29 cellular contexts compared by ENCODE assay signal in the genomic region with DNA sequence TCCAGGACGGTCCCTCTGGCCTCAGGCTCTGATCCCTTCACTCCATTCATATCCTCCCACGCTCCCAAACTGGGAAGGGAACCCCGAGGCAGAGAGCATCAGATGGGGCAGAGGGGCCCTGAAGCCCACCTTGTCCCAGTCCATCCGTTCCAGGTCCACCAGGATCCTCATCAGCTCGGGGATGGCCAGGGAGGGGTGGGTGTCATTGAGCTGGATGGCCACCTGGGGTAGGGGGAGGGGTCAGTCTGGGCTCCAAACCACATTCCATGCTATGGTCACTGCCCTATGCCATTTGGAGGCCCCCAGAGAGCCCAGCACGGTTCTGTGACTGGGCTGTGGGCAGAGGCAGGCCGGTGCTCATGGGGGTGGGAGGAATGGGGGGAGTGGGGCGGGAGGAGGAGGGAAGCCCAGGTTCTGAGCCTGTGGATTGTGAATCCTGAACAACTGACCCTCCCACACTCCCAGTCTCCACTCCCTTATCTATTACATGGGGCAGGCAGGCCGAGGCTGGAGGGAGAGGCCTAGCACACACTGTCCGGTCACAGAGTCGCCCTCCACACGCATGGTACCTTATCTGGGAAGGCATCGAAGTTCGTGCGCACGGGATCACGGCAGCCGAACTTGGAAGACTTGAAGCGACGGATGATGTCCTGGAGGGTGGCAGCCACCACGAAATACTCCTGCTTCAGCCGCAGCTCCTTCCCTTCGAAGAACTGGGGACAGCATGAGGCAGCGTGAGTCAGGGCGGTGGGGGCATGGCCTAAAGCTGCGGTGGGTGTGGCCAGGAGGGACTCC. TPM values are rescaled to one million over a fixed set of nuclear protein-coding genes. Genes with fewer than 3 reads are reported as not detected.
DNase-seq lines count a peak whose midpoint lies in the region; ATAC-seq and TF ChIP-seq lines count a peak whose summit lies in the region.
"Had no signal": no experiment of that assay in that cellular context is flagged by ENCODE, and none has a peak within 500 bp of the region (broad histone marks: within the 10 kb centered on the region; RNA-seq: fewer than 3 reads in every experiment).

No MANE protein-coding gene starts in this region.

- H3K14ac ChIP-seq in trophoblast cell (ENCODE audit: low read length) = no peak overlapping the region

- no peak overlapping the region for H2AK5ac ChIP-seq in mesendoderm (ENCODE audit: low read length)
- H2AK5ac ChIP-seq in trophoblast cell (ENCODE audit: low read length) = no peak overlapping the region

- no peaks in the 10 kb centered on the region for H3K27me3 ChIP-seq in mesendoderm (ENCODE audit: insufficient read depth, low read length, poor library complexity)
- no peaks in the 10 kb centered on the region for H3K27me3 ChIP-seq in trophoblast cell (ENCODE audit: insufficient read depth, low read length)
- no peaks in the 10 kb centered on the region for H3K27me3 ChIP-seq in endodermal cell (ENCODE audit: control insufficient read depth, insufficient read depth, low read length, poor library complexity, severe bottlenecking)
- H3K27me3 ChIP-seq: brain microvascular endothelial cell, dorsolateral prefrontal cortex had no signal

- H4K8ac ChIP-seq in mesendoderm (ENCODE audit: low read depth, low read length) = no peak overlapping the region
- H4K8ac ChIP-seq in trophoblast cell (ENCODE audit: low read depth, low read length) = no peak overlapping the region

- DNase-seq in activated T-cell treated with anti-CD3 and anti-CD28 coated beads, Interleukin-2, amount 50 U/mL, for 24 hours = no peak
- no peak for DNase-seq in activated T-cell treated with anti-CD3 and anti-CD28 coated beads, Interleukin-2, amount 50 U/mL, for 48 hours
- DNase-seq in chondrocyte (ENCODE audit: low spot score) (peak; percentile 75), mesendoderm (no peak), RWPE1 (ENCODE audit: low spot score) (no peak), trophoblast cell (no peak), endodermal cell (no peak)
- DNase-seq in stimulated activated effector memory CD8-positive, alpha-beta T cell treated with anti-CD3 and anti-CD28 coated beads, Interleukin-12 subunit alpha, Interleukin-12 subunit beta, amount 100 ng/mL, for 72 hours (ENCODE audit: low spot score in 2 of 2) = no peak
- DNase-seq: 8988T; activated CD4-positive, alpha-beta T cell treated with anti-CD3 and anti-CD28 coated beads, Interleukin-2, amount 50 U/mL, for 4 hours; activated CD4-positive, CD25-positive, alpha-beta regulatory T cell; activated naive CD4-positive, alpha-beta T cell treated with anti-CD3 and anti-CD28 coated beads for 36 hours; amniotic stem cell; brain microvascular endothelial cell; CD4-positive, CD25-positive, alpha-beta regulatory T cell; DMS79 treated with DMSO at 0.1 percent for 48 hours; GDM1; IMR-90; MV-4-11; naive thymus-derived CD4-positive, alpha-beta T cell; NCI-H1694; NCI-H446 treated with DMSO at 0.1 percent for 48 hours; RPMI8226; stimulated activated naive B cell treated with anti-CD40 and anti-IgM and Interleukin-4, amounts not matched to agents 10 μg/mL and 1 μg/mL and 100 μg/mL, for 72 hours had no signal

- H3K23ac ChIP-seq in mesendoderm (ENCODE audit: low read length) (no peak overlapping the region), trophoblast cell (ENCODE audit: low read length) (no peak overlapping the region)

- no peaks in the 10 kb centered on the region for H3K27me3 Mint-ChIP-seq in activated T-cell treated with anti-CD3 and anti-CD28 coated beads, Interleukin-2, amount 50 U/mL, for 24 hours
- no peaks in the 10 kb centered on the region for H3K27me3 Mint-ChIP-seq in chondrocyte (ENCODE audit: low read depth)
- H3K27me3 Mint-ChIP-seq in endodermal cell (ENCODE audit: insufficient read depth) = no peaks in the 10 kb centered on the region
- H3K27me3 Mint-ChIP-seq: CD4-positive, CD25-positive, alpha-beta regulatory T cell; naive thymus-derived CD4-positive, alpha-beta T cell; stimulated activated naive B cell treated with anti-CD40 and anti-IgM and Interleukin-4, amounts not matched to agents 10 μg/mL and 1 μg/mL and 100 μg/mL, for 72 hours had no signal

- H3K18ac ChIP-seq in mesendoderm (ENCODE audit: low read length) = no peak overlapping the region
- H3K18ac ChIP-seq in trophoblast cell (ENCODE audit: low read length) = no peak overlapping the region

- H3K4me1 ChIP-seq in mesendoderm (ENCODE audit: control insufficient read depth, low read depth, low read length) = no peaks in the 10 kb centered on the region
- peaks cover 2 to 3% of the 10 kb centered on the region in 2 experiments for H3K4me1 ChIP-seq in trophoblast cell (ENCODE audit: control insufficient read depth in 1 of 2, insufficient read depth in 2 of 2, low read length in 2 of 2)
- no peaks in the 10 kb centered on the region for H3K4me1 ChIP-seq in endodermal cell (ENCODE audit: control insufficient read depth, insufficient read depth, low read length)
- H3K4me1 ChIP-seq: prostate gland had no signal

- no peak overlapping the region for H2BK12ac ChIP-seq in trophoblast cell (ENCODE audit: low read length)

- H2BK120ac ChIP-seq in mesendoderm (ENCODE audit: low read depth, low read length) (no peak overlapping the region), trophoblast cell (ENCODE audit: insufficient read depth, low read length, poor library complexity) (no peak overlapping the region)

- CTCF ChIA-PET in RWPE1 (lab: Yijun Ruan, JAX) = interaction anchor here (0.7 to 1.4 kb wide), 2 partner anchors 11 to 29 kb away, joined by 4 to 5 read pairs; a partner anchor contains a TSS

- no peaks in the 10 kb centered on the region for H3K9me3 Mint-ChIP-seq in activated T-cell treated with anti-CD3 and anti-CD28 coated beads, Interleukin-2, amount 50 U/mL, for 24 hours
- H3K9me3 Mint-ChIP-seq in chondrocyte (ENCODE audit: low read depth) (no peaks in the 10 kb centered on the region), endodermal cell (no peaks in the 10 kb centered on the region)
- no peaks in the 10 kb centered on the region for H3K9me3 Mint-ChIP-seq in stimulated activated effector memory CD8-positive, alpha-beta T cell treated with anti-CD3 and anti-CD28 coated beads, Interleukin-12 subunit alpha, Interleukin-12 subunit beta, amount 100 ng/mL, for 72 hours
- H3K9me3 Mint-ChIP-seq: activated naive CD4-positive, alpha-beta T cell treated with anti-CD3 and anti-CD28 coated beads for 36 hours; activated T-helper 1 cell treated with anti-CD3 and anti-CD28 coated beads, Interleukin-12 subunit alpha, Interleukin-12 subunit beta, Interleukin-2, Interleukin-4 antibody, amounts not matched to agents 30 ng/mL and 10 ng/mL and 1 ng/mL, durations not matched to agents 14 hours and 24 hours and 36 hours; naive thymus-derived CD4-positive, alpha-beta T cell; stimulated activated naive B cell treated with anti-CD40 and anti-IgM and Interleukin-4, amounts not matched to agents 10 μg/mL and 1 μg/mL and 100 μg/mL, for 72 hours; T-helper 1 cell treated with Interleukin-12 subunit alpha and Interleukin-12 subunit beta and Interleukin-4 antibody, amounts not matched to agents 30 μg/mL and 1 μg/mL, for 36 hours had no signal

- H3K9me3 ChIP-seq in trophoblast cell (ENCODE audit: insufficient read depth, low read depth, low read length) = no peaks in the 10 kb centered on the region
- no peaks in the 10 kb centered on the region for H3K9me3 ChIP-seq in endodermal cell (ENCODE audit: control insufficient read depth, low read length)
- H3K9me3 ChIP-seq: prostate gland had no signal

- ATAC-seq in stimulated activated effector memory CD8-positive, alpha-beta T cell treated with anti-CD3 and anti-CD28 coated beads, Interleukin-12 subunit alpha, Interleukin-12 subunit beta, amount 100 ng/mL, for 72 hours = no peak
- ATAC-seq: naive thymus-derived CD4-positive, alpha-beta T cell; stimulated activated naive B cell treated with anti-CD40 and anti-IgM and Interleukin-4, amounts not matched to agents 10 μg/mL and 1 μg/mL and 100 μg/mL, for 72 hours had no signal

- no CpG with 5 or more reads among the region's 26 CpGs for WGBS in mesendoderm (ENCODE audit: extremely low coverage, insufficient coverage, low lambda C conversion rate)
- no CpG with 5 or more reads among the region's 26 CpGs for WGBS in trophoblast cell (ENCODE audit: extremely low coverage, insufficient coverage, insufficient read length)
- WGBS in endodermal cell (ENCODE audit: insufficient coverage in 1 of 2, insufficient read length in 1 of 2), 2 experiments = 90 to 91% methylated on average over 14 to 24 of the region's 26 CpGs

- no peaks in the 10 kb centered on the region for H3K79me1 ChIP-seq in mesendoderm (ENCODE audit: low read length)
- no peaks in the 10 kb centered on the region for H3K79me1 ChIP-seq in trophoblast cell (ENCODE audit: low read length)

- H3K4ac ChIP-seq in mesendoderm (ENCODE audit: low read depth, low read length) (no peak overlapping the region), trophoblast cell (ENCODE audit: low read depth, low read length) (no peak overlapping the region)

- H2BK15ac ChIP-seq in mesendoderm (replicated peaks; ENCODE audit: low read depth) = no peak overlapping the region

- H3K27ac Mint-ChIP-seq in activated T-cell treated with anti-CD3 and anti-CD28 coated beads, Interleukin-2, amount 50 U/mL, for 24 hours = peak overlapping the region; percentile 47
- H3K27ac Mint-ChIP-seq in chondrocyte (ENCODE audit: unreplicated experiment) (no peak overlapping the region), endodermal cell (no peak overlapping the region)
- peak overlapping the region; percentile 48 for H3K27ac Mint-ChIP-seq in stimulated activated effector memory CD8-positive, alpha-beta T cell treated with anti-CD3 and anti-CD28 coated beads, Interleukin-12 subunit alpha, Interleukin-12 subunit beta, amount 100 ng/mL, for 72 hours
- H3K27ac Mint-ChIP-seq: activated naive CD4-positive, alpha-beta T cell treated with anti-CD3 and anti-CD28 coated beads for 36 hours; activated T-helper 1 cell treated with anti-CD3 and anti-CD28 coated beads, Interleukin-12 subunit alpha, Interleukin-12 subunit beta, Interleukin-2, Interleukin-4 antibody, amounts not matched to agents 30 ng/mL and 10 ng/mL and 1 ng/mL, durations not matched to agents 14 hours and 24 hours and 36 hours; stimulated activated naive B cell treated with anti-CD40 and anti-IgM and Interleukin-4, amounts not matched to agents 10 μg/mL and 1 μg/mL and 100 μg/mL, for 72 hours; T-helper 1 cell treated with Interleukin-12 subunit alpha and Interleukin-12 subunit beta and Interleukin-4 antibody, amounts not matched to agents 30 μg/mL and 1 μg/mL, for 36 hours had no signal

- H3K4me3 Mint-ChIP-seq in activated T-cell treated with anti-CD3 and anti-CD28 coated beads, Interleukin-2, amount 50 U/mL, for 24 hours = no peak overlapping the region
- H3K4me3 Mint-ChIP-seq in chondrocyte (ENCODE audit: unreplicated experiment) = no peak overlapping the region
- no peak overlapping the region for H3K4me3 Mint-ChIP-seq in stimulated activated effector memory CD8-positive, alpha-beta T cell treated with anti-CD3 and anti-CD28 coated beads, Interleukin-12 subunit alpha, Interleukin-12 subunit beta, amount 100 ng/mL, for 72 hours
- no peak overlapping the region for H3K4me3 Mint-ChIP-seq in endodermal cell
- H3K4me3 Mint-ChIP-seq: activated naive CD4-positive, alpha-beta T cell treated with anti-CD3 and anti-CD28 coated beads for 36 hours; activated T-helper 1 cell treated with anti-CD3 and anti-CD28 coated beads, Interleukin-12 subunit alpha, Interleukin-12 subunit beta, Interleukin-2, Interleukin-4 antibody, amounts not matched to agents 30 ng/mL and 10 ng/mL and 1 ng/mL, durations not matched to agents 14 hours and 24 hours and 36 hours; CD4-positive, CD25-positive, alpha-beta regulatory T cell; stimulated activated naive B cell treated with anti-CD40 and anti-IgM and Interleukin-4, amounts not matched to agents 10 μg/mL and 1 μg/mL and 100 μg/mL, for 72 hours; T-helper 1 cell treated with Interleukin-12 subunit alpha and Interleukin-12 subunit beta and Interleukin-4 antibody, amounts not matched to agents 30 μg/mL and 1 μg/mL, for 36 hours had no signal

- H3K79me2 ChIP-seq in mesendoderm (ENCODE audit: control insufficient read depth, insufficient read depth, low read length) (no peaks in the 10 kb centered on the region), trophoblast cell (ENCODE audit: control insufficient read depth, insufficient read depth, low read length, poor library complexity) (no peaks in the 10 kb centered on the region)

- no peaks in the 10 kb centered on the region for H3K36me3 ChIP-seq in mesendoderm (ENCODE audit: control insufficient read depth, insufficient read depth, low read length)
- H3K36me3 ChIP-seq in trophoblast cell (ENCODE audit: control insufficient read depth in 1 of 2, insufficient read depth in 2 of 2, low read length in 2 of 2) = no peaks in the 10 kb centered on the region
- no peaks in the 10 kb centered on the region for H3K36me3 ChIP-seq in endodermal cell (ENCODE audit: control insufficient read depth, insufficient read depth, low read length)
- H3K36me3 ChIP-seq: brain microvascular endothelial cell, prostate gland had no signal

- peak overlapping the region; percentile 34 for H3K56ac ChIP-seq in mesendoderm (ENCODE audit: low read length)

- H2BK5ac ChIP-seq in mesendoderm (ENCODE audit: low read length) (no peak overlapping the region), trophoblast cell (ENCODE audit: low read depth, low read length, poor library complexity) (no peak overlapping the region)

- no peak overlapping the region for H4K5ac ChIP-seq in mesendoderm (ENCODE audit: low read length)

- H2AFZ ChIP-seq in trophoblast cell (ENCODE audit: insufficient read depth, low read length, poor library complexity) = no peak overlapping the region

- H3K27ac ChIP-seq in mesendoderm (ENCODE audit: low read depth, low read length) (no peak overlapping the region), RWPE1 (no peak overlapping the region), trophoblast cell (ENCODE audit: low read depth, low read length) (no peak overlapping the region), endodermal cell (ENCODE audit: low read depth, low read length) (no peak overlapping the region)
- H3K27ac ChIP-seq: brain microvascular endothelial cell, dorsolateral prefrontal cortex, prostate gland, SK-N-MC had no signal

- H3K4me3 ChIP-seq in mesendoderm (ENCODE audit: low read length) = no peak overlapping the region
- H3K4me3 ChIP-seq in trophoblast cell (ENCODE audit: low read depth, low read length) = no peak overlapping the region
- H3K4me3 ChIP-seq in endodermal cell (ENCODE audit: low read length) = no peak overlapping the region
- H3K4me3 ChIP-seq: dorsolateral prefrontal cortex, prostate gland, SK-N-MC had no signal

- no peak overlapping the region for H4K91ac ChIP-seq in trophoblast cell (ENCODE audit: low read depth, low read length)

- no peak overlapping the region for H3K9ac ChIP-seq in mesendoderm (ENCODE audit: low read length)
- no peak overlapping the region for H3K9ac ChIP-seq in trophoblast cell (ENCODE audit: low read length)
- H3K9ac ChIP-seq in endodermal cell (ENCODE audit: extremely low read depth, low read length, poor library complexity, severe bottlenecking) = no peak overlapping the region

- H3K36me3 Mint-ChIP-seq in activated T-cell treated with anti-CD3 and anti-CD28 coated beads, Interleukin-2, amount 50 U/mL, for 24 hours (ENCODE audit: low read depth) = peaks cover 39% of the 10 kb centered on the region
- H3K36me3 Mint-ChIP-seq in chondrocyte (ENCODE audit: low read depth) = no peaks in the 10 kb centered on the region
- H3K36me3 Mint-ChIP-seq in stimulated activated effector memory CD8-positive, alpha-beta T cell treated with anti-CD3 and anti-CD28 coated beads, Interleukin-12 subunit alpha, Interleukin-12 subunit beta, amount 100 ng/mL, for 72 hours = peaks cover 15% of the 10 kb centered on the region
- H3K36me3 Mint-ChIP-seq in endodermal cell (ENCODE audit: low read depth) = no peaks in the 10 kb centered on the region

- H4K12ac ChIP-seq in trophoblast cell (ENCODE audit: low read depth, low read length) = no peak overlapping the region

- H3K4me2 ChIP-seq in mesendoderm (ENCODE audit: low read length) (no peak overlapping the region), trophoblast cell (ENCODE audit: low read length) (no peak overlapping the region)

- POLR2A ChIA-PET in RWPE1 (lab: Yijun Ruan, JAX; ENCODE audit: low non-redundant PET) = no interaction called here

- H3K4me1 Mint-ChIP-seq in activated T-cell treated with anti-CD3 and anti-CD28 coated beads, Interleukin-2, amount 50 U/mL, for 24 hours (ENCODE audit: low read depth) = peaks cover 15% of the 10 kb centered on the region
- H3K4me1 Mint-ChIP-seq in chondrocyte (ENCODE audit: low read depth) (peaks cover 2% of the 10 kb centered on the region), endodermal cell (peaks cover under 1% of the 10 kb centered on the region)
- H3K4me1 Mint-ChIP-seq in stimulated activated effector memory CD8-positive, alpha-beta T cell treated with anti-CD3 and anti-CD28 coated beads, Interleukin-12 subunit alpha, Interleukin-12 subunit beta, amount 100 ng/mL, for 72 hours = peaks cover 32% of the 10 kb centered on the region

- TF ChIP-seq CTCF in chondrocyte (IDR thresholded peaks at IDR 0.05) (no peak), RWPE1 (conservative IDR thresholded peaks at IDR 0.05; ENCODE audit: low read depth) (no peak), endodermal cell (conservative IDR thresholded peaks at IDR 0.05) (no peak)

RNA-seq across cellular contexts. Expression of a gene that starts 5.5 kb away (rescaled TPM):
- total RNA-seq in chondrocyte (0.65 to 1.6 TPM (median 1.2 TPM) in 3 replicates), endodermal cell (1 to 10 TPM; 1.1 to 1.2 TPM)
- 0.62 TPM for polyA plus RNA-seq in mesendoderm (2013, experiment 1 of 2)
- 0.69 TPM for polyA plus RNA-seq in mesendoderm (2013, experiment 2 of 2)
- 0.83 and 0.94 TPM in 2 replicates for polyA plus RNA-seq in trophoblast cell (2013)
- 2.0 TPM for polyA plus RNA-seq in endodermal cell (2013, experiment 1 of 2)
- 1.3 TPM for polyA plus RNA-seq in endodermal cell (2013, experiment 2 of 2)

RNA-seq across cellular contexts. Expression of a gene that starts 10.4 kb away (rescaled TPM):
- total RNA-seq in chondrocyte (4.7 to 11.4 TPM (median 10.1 TPM) in 3 replicates), endodermal cell (1 to 10 TPM in 1 of 2 donors, under 1 TPM in 1; 0.86 to 1.9 TPM)
- polyA plus RNA-seq in mesendoderm (2013, experiment 1 of 2) = 1.0 TPM
- 1.3 TPM for polyA plus RNA-seq in mesendoderm (2013, experiment 2 of 2)
- polyA plus RNA-seq in trophoblast cell (2013) = 0.50 and 0.55 TPM in 2 replicates
- polyA plus RNA-seq in endodermal cell (2013, experiment 1 of 2) = 5.0 TPM
- polyA plus RNA-seq in endodermal cell (2013, experiment 2 of 2) = 3.8 TPM
- total RNA-seq: IMR-90 had no signal

RNA-seq across cellular contexts. Expression of a gene that starts 24.0 kb away (rescaled TPM):
- 183 to 198 TPM (median 190 TPM) in 3 replicates for total RNA-seq in chondrocyte
- 268 TPM for polyA plus RNA-seq in mesendoderm (2013, experiment 1 of 2)
- 265 TPM for polyA plus RNA-seq in mesendoderm (2013, experiment 2 of 2)
- polyA plus RNA-seq in trophoblast cell (2013) = 185 and 187 TPM in 2 replicates
- total RNA-seq in endodermal cell = 100 to 1,000 TPM; 331 to 399 TPM
- 250 TPM for polyA plus RNA-seq in endodermal cell (2013, experiment 1 of 2)
- 216 TPM for polyA plus RNA-seq in endodermal cell (2013, experiment 2 of 2)

RNA-seq across cellular contexts. Expression of a gene that starts 31.3 kb away (rescaled TPM):
- 1.1 to 3.0 TPM (median 1.8 TPM) in 3 replicates for total RNA-seq in chondrocyte
- polyA plus RNA-seq in mesendoderm (2013, experiment 1 of 2) = 0.39 TPM
- polyA plus RNA-seq in mesendoderm (2013, experiment 2 of 2) = 0.74 TPM
- 2.9 and 3.1 TPM in 2 replicates for polyA plus RNA-seq in trophoblast cell (2013)
- 1 to 10 TPM in 1 of 2 donors, under 1 TPM in 1; 1.00 to 1.5 TPM for total RNA-seq in endodermal cell
- polyA plus RNA-seq in endodermal cell (2013, experiment 1 of 2) = 26.7 TPM
- polyA plus RNA-seq in endodermal cell (2013, experiment 2 of 2) = 29.3 TPM
- polyA plus RNA-seq: CD4-positive, CD25-positive, alpha-beta regulatory T cell; naive thymus-derived CD4-positive, alpha-beta T cell had no signal

RNA-seq across cellular contexts. Expression of a gene that starts 48.7 kb away (rescaled TPM):
- total RNA-seq in chondrocyte = 11.3 to 17.8 TPM (median 13.4 TPM) in 3 replicates
- polyA plus RNA-seq in mesendoderm (2013, experiment 1 of 2) = 10.2 TPM
- 10.2 TPM for polyA plus RNA-seq in mesendoderm (2013, experiment 2 of 2)
- polyA plus RNA-seq in trophoblast cell (2013) = 17.9 and 19.2 TPM in 2 replicates
- total RNA-seq in endodermal cell = 10 to 100 TPM; 24.7 to 32.4 TPM
- 20.7 TPM for polyA plus RNA-seq in endodermal cell (2013, experiment 1 of 2)
- 18.3 TPM for polyA plus RNA-seq in endodermal cell (2013, experiment 2 of 2)

Comparison
In these comparisons a context has a peak if more than half of its experiments do, and no peak if none do; other contexts are left out.
1. H3K27ac Mint-ChIP-seq: peak in activated T-cell treated with anti-CD3 and anti-CD28 coated beads, Interleukin-2, amount 50 U/mL, for 24 hours (single experiment) and stimulated activated effector memory CD8-positive, alpha-beta T cell treated with anti-CD3 and anti-CD28 coated beads, Interleukin-12 subunit alpha, Interleukin-12 subunit beta, amount 100 ng/mL, for 72 hours (single experiment); none in chondrocyte (single experiment) and endodermal cell (single experiment).